15 cellular contexts compared by ENCODE assay signal in genomic region chr22:43078522-43078921, GRCh38. TPM values are rescaled to one million over a fixed set of nuclear protein-coding genes. Genes with fewer than 3 reads are reported as not detected.
"Had no signal": no experiment of that assay in that cellular context is flagged by ENCODE, and none has a peak within 500 bp of the region (broad histone marks: within the 10 kb centered on the region; RNA-seq: fewer than 3 reads in every experiment).

No MANE protein-coding gene starts in this region.

- ATAC-seq: pancreas had no signal

- H3K27ac Mint-ChIP-seq: activated CD4-positive, alpha-beta T cell treated with anti-CD3 and anti-CD28 coated beads, Interleukin-2, amount 10 ng/mL, durations not matched to agents 7 days and 5 days; activated naive CD8-positive, alpha-beta T cell; neural progenitor cell; T-helper 1 cell treated with Interleukin-12 subunit alpha and Interleukin-12 subunit beta and Interleukin-4 antibody, amounts not matched to agents 30 μg/mL and 1 μg/mL, for 36 hours had no signal

- H3K4me1 ChIP-seq: neural progenitor cell, pancreas, uterus had no signal

- H3K27ac ChIP-seq: esophagus squamous epithelium, neural progenitor cell, pancreas, thyroid gland, uterus had no signal

- H3K9ac ChIP-seq: neural progenitor cell had no signal

- H2AFZ ChIP-seq: neural progenitor cell had no signal

- H3K4me3 ChIP-seq: esophagus squamous epithelium, left ventricle myocardium inferior, neural progenitor cell, pancreas, thyroid gland, uterus had no signal

- H3K36me3 Mint-ChIP-seq: activated naive CD8-positive, alpha-beta T cell had no signal

- H3K9me3 ChIP-seq: esophagus squamous epithelium, left ventricle myocardium inferior, pancreas, thyroid gland, uterus had no signal

- H3K36me3 ChIP-seq: neural progenitor cell, pancreas, thyroid gland, uterus had no signal

- H3K27me3 ChIP-seq: esophagus squamous epithelium, neural progenitor cell, pancreas, thyroid gland, uterus had no signal

- DNase-seq: activated CD4-positive, alpha-beta T cell treated with anti-CD3 and anti-CD28 coated beads, Interleukin-2, amount 10 ng/mL, durations not matched to agents 7 days and 5 days; activated CD4-positive, CD25-positive, alpha-beta regulatory T cell; activated CD8-positive, alpha-beta memory T cell treated with anti-CD3 and anti-CD28 coated beads for 24 hours; esophagus squamous epithelium; foreskin fibroblast; glutamatergic neuron; left ventricle myocardium inferior; mesenchymal stem cell; pancreas; thyroid gland; uterus had no signal

- H3K4me1 Mint-ChIP-seq: activated CD4-positive, alpha-beta T cell treated with anti-CD3 and anti-CD28 coated beads, Interleukin-2, amount 10 ng/mL, durations not matched to agents 7 days and 5 days had no signal

- H3K4me3 Mint-ChIP-seq: activated CD4-positive, alpha-beta T cell treated with anti-CD3 and anti-CD28 coated beads, Interleukin-2, amount 10 ng/mL, durations not matched to agents 7 days and 5 days; activated naive CD8-positive, alpha-beta T cell; neural progenitor cell; T-helper 1 cell treated with Interleukin-12 subunit alpha and Interleukin-12 subunit beta and Interleukin-4 antibody, amounts not matched to agents 30 μg/mL and 1 μg/mL, for 36 hours had no signal

- H3K4me2 ChIP-seq: neural progenitor cell had no signal

- H3K9me3 Mint-ChIP-seq: activated CD4-positive, alpha-beta T cell treated with anti-CD3 and anti-CD28 coated beads, Interleukin-2, amount 10 ng/mL, durations not matched to agents 7 days and 5 days; neural progenitor cell; T-helper 1 cell treated with Interleukin-12 subunit alpha and Interleukin-12 subunit beta and Interleukin-4 antibody, amounts not matched to agents 30 μg/mL and 1 μg/mL, for 36 hours had no signal

- H3K27me3 Mint-ChIP-seq: activated CD4-positive, alpha-beta T cell treated with anti-CD3 and anti-CD28 coated beads, Interleukin-2, amount 10 ng/mL, durations not matched to agents 7 days and 5 days; activated naive CD8-positive, alpha-beta T cell had no signal

RNA-seq across cellular contexts. Expression of gene BIK, which starts 32.0 kb away (rescaled TPM):
- total RNA-seq: chondrocyte had no signal
